ENCODE assay signal across 18 cellular contexts in the genomic region with DNA sequence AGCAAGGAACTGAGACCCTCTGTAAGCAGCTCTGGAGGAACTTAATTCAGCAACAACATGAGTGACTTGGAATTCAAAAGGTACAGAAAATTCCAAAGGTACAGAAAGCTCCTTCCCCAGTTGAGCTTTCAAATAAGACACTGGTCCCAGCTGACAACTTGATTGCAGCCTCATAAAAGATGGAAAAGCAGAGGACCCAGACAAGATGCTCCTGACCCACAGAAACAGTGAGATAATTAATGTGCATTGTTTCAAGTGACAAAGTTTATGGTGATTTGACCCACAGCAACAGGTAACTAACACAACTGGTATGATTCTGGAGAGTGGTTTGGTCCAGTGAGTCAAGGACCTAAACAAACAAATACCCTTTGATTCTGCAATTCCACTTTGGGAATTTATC.
"Had no signal": no experiment of that assay in that cellular context is flagged by ENCODE, and none has a peak within 500 bp of the region (broad histone marks: within the 10 kb centered on the region; RNA-seq: fewer than 3 reads in every experiment).

No MANE protein-coding gene starts in this region.

- H3K4me3 ChIP-seq: neural progenitor cell, ovary, pancreas, prostate gland, psoas muscle, right atrium auricular region, right lobe of liver, sigmoid colon, skin epidermis, smooth muscle cell, spleen had no signal

- H3K36me3 ChIP-seq: neural progenitor cell, neutrophil, ovary, pancreas, prostate gland, right atrium auricular region, right lobe of liver, sigmoid colon, spleen had no signal

- H3K9me3 ChIP-seq: neutrophil, pancreas, prostate gland, psoas muscle, right lobe of liver, sigmoid colon had no signal

- ATAC-seq: naive thymus-derived CD8-positive, alpha-beta T cell; natural killer cell; natural killer cell treated with Interleukin-12 subunit alpha and Interleukin-12 subunit beta and Interleukin-15 and Interleukin-18, amount 100 ng/mL, for 72 hours; pancreas; psoas muscle; right cardiac atrium; right lobe of liver; sciatic nerve had no signal

- H3K4me1 ChIP-seq: neural progenitor cell, pancreas, parathyroid adenoma, prostate gland, psoas muscle, right lobe of liver, sigmoid colon, spleen had no signal

- H3K27ac ChIP-seq: neural progenitor cell, neutrophil, ovary, pancreas, parathyroid adenoma, prostate gland, psoas muscle, right atrium auricular region, right lobe of liver, sigmoid colon, skin epidermis, spleen had no signal
